ENCODE assay signal across 19 cellular contexts in the genomic region with DNA sequence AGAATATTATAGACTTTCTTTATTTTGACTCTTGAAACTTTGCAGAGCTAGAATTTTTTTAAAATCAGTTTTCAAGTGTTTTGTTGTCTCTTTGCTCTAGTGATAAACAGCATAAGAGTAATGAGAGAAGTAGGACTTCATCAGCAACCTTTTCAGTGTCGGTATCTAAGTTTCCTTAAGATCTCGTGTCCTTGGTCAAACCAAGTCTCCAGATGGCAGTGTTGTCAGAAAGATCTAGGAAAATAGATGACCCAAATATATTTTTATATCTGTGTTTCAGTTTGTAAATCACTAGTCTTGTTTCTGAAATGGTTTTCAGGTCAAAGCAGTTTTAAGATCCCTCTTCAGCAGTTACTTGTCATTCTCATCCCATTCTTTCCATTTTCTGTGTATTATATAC.
DNase-seq lines count a peak whose midpoint lies in the region; ATAC-seq, FAIRE-seq and TF ChIP-seq lines count a peak whose summit lies in the region.
"Had no signal": no experiment of that assay in that cellular context is flagged by ENCODE, and none has a peak within 500 bp of the region (broad histone marks: within the 10 kb centered on the region; RNA-seq: fewer than 3 reads in every experiment).

No MANE protein-coding gene starts in this region.

- H4K20me1 ChIP-seq in HCT116 (ENCODE audit: insufficient read depth): no peaks in the 10 kb centered on the region
- no peaks in the 10 kb centered on the region for H4K20me1 ChIP-seq in endothelial cell of umbilical vein (replicated peaks; ENCODE audit: control insufficient read depth, extremely low read depth, insufficient read depth, low read length)
- no peaks in the 10 kb centered on the region for H4K20me1 ChIP-seq in Karpas-422 (ENCODE audit: insufficient read depth, low read depth, low read length)

- H3K9me2 ChIP-seq in HCT116 (ENCODE audit: insufficient read depth): no peaks in the 10 kb centered on the region
- H3K9me2 ChIP-seq in Karpas-422 (replicated peaks; ENCODE audit: insufficient read depth, low read length): no peaks in the 10 kb centered on the region

- H3K36me3 ChIP-seq in HCT116 (ENCODE audit: control insufficient read depth in 1 of 2, insufficient read depth in 2 of 2, low read length in 2 of 2) (no peaks in the 10 kb centered on the region), endothelial cell of umbilical vein (ENCODE audit: control insufficient read depth in 2 of 2, extremely low read depth in 1 of 2, insufficient read depth in 2 of 2, low read length in 2 of 2) (no peaks in the 10 kb centered on the region), pancreas (no peaks in the 10 kb centered on the region), Karpas-422 (ENCODE audit: insufficient read depth, low read length) (no peaks in the 10 kb centered on the region), lower lobe of right lung (no peaks in the 10 kb centered on the region)

- H3K27ac ChIP-seq in HCT116 (ENCODE audit: low read depth, low read length): no peak overlapping the region
- no peak overlapping the region for H3K27ac ChIP-seq in endothelial cell of umbilical vein (ENCODE audit: insufficient read depth, low read depth, low read length)
- H3K27ac ChIP-seq in pancreas: no peak overlapping the region
- H3K27ac ChIP-seq in Karpas-422 (ENCODE audit: low read length): no peak overlapping the region
- no peak overlapping the region for H3K27ac ChIP-seq in lower lobe of right lung
- H3K27ac ChIP-seq: C4-2B, HL-60 had no signal

- no peaks in the 10 kb centered on the region for H3K9me1 ChIP-seq in endothelial cell of umbilical vein (replicated peaks; ENCODE audit: control insufficient read depth, extremely low read depth, insufficient read depth, low read length)

- H3K9ac ChIP-seq in HCT116 (ENCODE audit: low read length): no peak overlapping the region
- no peak overlapping the region for H3K9ac ChIP-seq in endothelial cell of umbilical vein (replicated peaks; ENCODE audit: extremely low read depth, insufficient read depth, low read length)
- H3K9ac ChIP-seq in Karpas-422 (ENCODE audit: low read length): no peak overlapping the region

- H3K4me3 ChIP-seq in HCT116 (replicated peaks in 1 of 2; ENCODE audit: low read depth in 1 of 2, low read length in 2 of 2) (no peak overlapping the region), endothelial cell of umbilical vein (replicated peaks in 1 of 3; ENCODE audit: insufficient read depth in 1 of 3, low read depth in 1 of 3, low read length in 3 of 3) (no peak overlapping the region), pancreas (no peak overlapping the region), Karpas-422 (ENCODE audit: low read length) (no peak overlapping the region), lower lobe of right lung (no peak overlapping the region)
- H3K4me3 ChIP-seq: GM23338 had no signal

- intact Hi-C loops in HCT116 (cut with micrococcal nuclease): no loop called here
- intact Hi-C loops in endothelial cell of umbilical vein (cut with micrococcal nuclease): no loop called here
- intact Hi-C loops in pancreas (cut with DNase I): no loop called here
- intact Hi-C loops in lower lobe of right lung (cut with DNase I): no loop called here

- RAD21 ChIA-PET in HCT116 (lab: Charles Lee; ENCODE audit: low non-redundant PET in 1 of 2, low total read pairs in 2 of 2, uncharacterized antibody in 2 of 2, unreplicated experiment in 2 of 2): no interaction called here

- no peak overlapping the region for H2AFZ ChIP-seq in HCT116 (ENCODE audit: low read depth, low read length, poor library complexity, severe bottlenecking)
- no peak overlapping the region for H2AFZ ChIP-seq in endothelial cell of umbilical vein (ENCODE audit: low read depth, low read length)
- H2AFZ ChIP-seq in Karpas-422 (ENCODE audit: low read length): no peak overlapping the region
- H2AFZ ChIP-seq: GM23338 had no signal

- peak; percentile 12; the same call in 1 of the 2 replicates for TF ChIP-seq RAD21 in HCT116 (IDR thresholded peaks at IDR 0.05; ENCODE audit: low read depth)

- CTCF ChIA-PET in HCT116 (lab: Charles Lee) (no interaction called here), endothelial cell of umbilical vein (lab: Charles Lee) (no interaction called here)

- WGBS in pancreas, 2 donors: 37 to 39% methylated on average over 2 of the region's 2 CpGs

- H3K9me3 ChIP-seq in HCT116 (ENCODE audit: control insufficient read depth in 1 of 2, insufficient read depth in 1 of 2, low read depth in 1 of 2, low read length in 2 of 2) (no peaks in the 10 kb centered on the region), endothelial cell of umbilical vein (replicated peaks; ENCODE audit: control insufficient read depth, insufficient read depth, low read length) (no peaks in the 10 kb centered on the region), pancreas (no peaks in the 10 kb centered on the region), Karpas-422 (ENCODE audit: low read length) (peaks cover 8% of the 10 kb centered on the region), lower lobe of right lung (peaks cover 3% of the 10 kb centered on the region)

- no peak overlapping the region for H3K4me2 ChIP-seq in HCT116 (ENCODE audit: low read length)
- no peak overlapping the region for H3K4me2 ChIP-seq in endothelial cell of umbilical vein (ENCODE audit: insufficient read depth, low read length)
- H3K4me2 ChIP-seq in Karpas-422 (ENCODE audit: low read depth, low read length, poor library complexity, severe bottlenecking): no peak overlapping the region
- H3K4me2 ChIP-seq: GM23338 had no signal

- TF ChIP-seq POLR2A in HCT116 (IDR thresholded peaks at IDR 0.05; ENCODE audit: borderline replicate concordance, extremely low read depth, insufficient read depth, insufficient read length) (no peak), endothelial cell of umbilical vein (IDR thresholded peaks at IDR 0.05; ENCODE audit: low read depth, low read length) (no peak)

- H3K4me1 ChIP-seq in HCT116 (ENCODE audit: control insufficient read depth in 1 of 2, insufficient read depth in 2 of 2, low read length in 2 of 2) (no peaks in the 10 kb centered on the region), endothelial cell of umbilical vein (ENCODE audit: control insufficient read depth, extremely low read depth, insufficient read depth, low read length) (no peaks in the 10 kb centered on the region), pancreas (peaks cover 2 to 19% (median 18%) of the 10 kb centered on the region in 3 donors), Karpas-422 (ENCODE audit: low read length) (no peaks in the 10 kb centered on the region), lower lobe of right lung (no peaks in the 10 kb centered on the region)
- H3K4me1 ChIP-seq: Caco-2 had no signal

- FAIRE-seq in endothelial cell of umbilical vein (lab: Jason Lieb, UNC): peak; percentile 4
- FAIRE-seq in pancreas (lab: Jason Lieb, UNC): no peak
- FAIRE-seq: A204.1, D721Med, GM12892, GM18507 had no signal

- no peak for DNase-seq in HCT116 (ENCODE audit: low read depth, low spot score)
- peak; percentile 22 for DNase-seq in cerebellar cortex (ENCODE audit: low spot score)
- no peak for DNase-seq in endothelial cell of umbilical vein (ENCODE audit: low read depth, low spot score)
- DNase-seq in pancreas: no peak
- DNase-seq in Karpas-422: no peak
- DNase-seq in lower lobe of right lung: no peak
- DNase-seq: AML-193; Caco-2; CD4-positive, alpha-beta T cell; GDM1; KBM-7 had no signal

- TF ChIP-seq CTCF in HCT116 (IDR thresholded peaks at IDR 0.05 in 2 of 3, conservative IDR thresholded peaks at IDR 0.05 in 1 of 3; ENCODE audit: borderline replicate concordance in 1 of 3, insufficient read depth in 1 of 3, low read depth in 2 of 3, low read length in 2 of 3) (no peak), endothelial cell of umbilical vein (IDR thresholded peaks at IDR 0.05; ENCODE audit: extremely low read depth in 1 of 2, insufficient read depth in 1 of 2, low read depth in 1 of 2, low read length in 2 of 2) (no peak), pancreas (IDR thresholded peaks at IDR 0.05) (no peak), lower lobe of right lung (IDR thresholded peaks at IDR 0.05) (no peak)

- dilution Hi-C loops in endothelial cell of umbilical vein (cut with MboI; ENCODE audit: extremely low pct_ligation_motif_present, low sequenced_read_pairs): no loop called here

- ATAC-seq in HCT116 (no peak), pancreas (peak in 3 of 4 donors; percentile 48 to 67 (median 53)), HG02623 (IDR thresholded peaks at IDR 0.05; ENCODE audit: unreplicated experiment) (no peak), lower lobe of right lung (no peak)

- H3K79me2 ChIP-seq in HCT116 (ENCODE audit: insufficient read depth, low read length) (no peaks in the 10 kb centered on the region), endothelial cell of umbilical vein (ENCODE audit: control insufficient read depth, insufficient read depth, low read length) (no peaks in the 10 kb centered on the region), Karpas-422 (ENCODE audit: low read length) (no peaks in the 10 kb centered on the region)

- no TSS peak for BruUV-seq in HCT116 (replicated peaks; lab: Mats Ljungman, UMichigan)
- BruUV-seq in endothelial cell of umbilical vein (replicated peaks; lab: Mats Ljungman, UMichigan): no TSS peak

- POLR2A ChIA-PET in HCT116 (lab: Charles Lee): no interaction called here
- POLR2A ChIA-PET in endothelial cell of umbilical vein (lab: Charles Lee): no interaction called here

- no peaks in the 10 kb centered on the region for H3K27me3 ChIP-seq in HCT116 (ENCODE audit: insufficient read depth, low read length)
- peaks cover 11 to 30% of the 10 kb centered on the region in 2 experiments for H3K27me3 ChIP-seq in endothelial cell of umbilical vein (ENCODE audit: control insufficient read depth in 2 of 2, insufficient read depth in 2 of 2, low read length in 2 of 2)
- H3K27me3 ChIP-seq in pancreas: no peaks in the 10 kb centered on the region
- H3K27me3 ChIP-seq in Karpas-422 (ENCODE audit: low read length): no peaks in the 10 kb centered on the region
- no peaks in the 10 kb centered on the region for H3K27me3 ChIP-seq in lower lobe of right lung (ENCODE audit: low read depth)

TF ChIP-seq in HCT116, 20 proteins besides CTCF, POLR2A, EP300 and RAD21 (continues in another document):
- TF ChIP-seq SRF (IDR thresholded peaks at IDR 0.05; ENCODE audit: low read depth) (no peak), POLR2AphosphoS5 (IDR thresholded peaks at IDR 0.05; ENCODE audit: low read depth, low read length) (no peak), CBX3 (IDR thresholded peaks at IDR 0.05; ENCODE audit: low read depth) (no peak), SP1 (IDR thresholded peaks at IDR 0.05; ENCODE audit: low read depth) (no peak), EZH2 (IDR thresholded peaks at IDR 0.05) (no peak), FOSL1 (IDR thresholded peaks at IDR 0.05; ENCODE audit: low read depth) (no peak), SIN3A (IDR thresholded peaks at IDR 0.05; ENCODE audit: low read depth) (no peak)

TF ChIP-seq in endothelial cell of umbilical vein, 7 proteins besides CTCF, POLR2A, EP300 and RAD21 (continues in another document):
- TF ChIP-seq EZH2 (IDR thresholded peaks at IDR 0.05; ENCODE audit: borderline replicate concordance, low read depth, low read length, severe bottlenecking) (no peak), FOS (IDR thresholded peaks at IDR 0.05; ENCODE audit: borderline replicate concordance, insufficient read depth, low read length) (no peak), MAX (IDR thresholded peaks at IDR 0.05; ENCODE audit: insufficient read depth, insufficient read length) (no peak)

Comparison
In these comparisons a context has a peak if more than half of its experiments do, and no peak if none do; other contexts are left out.
1. ATAC-seq: peak in pancreas (3 of 4); none in HCT116 (single experiment), HG02623 (single experiment) and lower lobe of right lung (0 of 2).